9 cellular contexts compared by ENCODE assay signal in the genomic region with DNA sequence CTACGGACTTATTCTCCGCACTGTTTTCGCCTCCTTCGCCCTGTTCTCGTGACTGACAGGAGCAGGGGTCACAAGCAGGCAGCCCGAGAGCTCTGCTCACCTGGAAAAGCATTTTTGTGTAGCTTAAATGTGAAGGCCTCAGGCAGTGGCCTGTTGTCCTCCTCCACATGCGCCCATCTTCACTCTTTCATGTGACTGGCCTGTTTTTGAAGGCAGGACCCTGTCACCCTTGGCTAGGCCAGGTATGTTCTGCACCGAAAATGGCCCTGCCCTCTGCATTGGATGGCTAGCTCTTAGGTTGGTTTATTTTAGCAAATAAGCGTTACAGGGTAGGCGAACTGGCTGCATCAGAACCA. TPM values are rescaled to one million over a fixed set of nuclear protein-coding genes. Genes with fewer than 3 reads are reported as not detected.
DNase-seq lines count a peak whose midpoint lies in the region; ATAC-seq, FAIRE-seq and TF ChIP-seq lines count a peak whose summit lies in the region.
"Had no signal": no experiment of that assay in that cellular context is flagged by ENCODE, and none has a peak within 500 bp of the region (broad histone marks: within the 10 kb centered on the region; RNA-seq: fewer than 3 reads in every experiment).

No MANE protein-coding gene starts in this region.

- peaks cover 6% of the 10 kb centered on the region for H3K9me3 Mint-ChIP-seq in nephron

- no peak for ATAC-seq in HG03565 (IDR thresholded peaks at IDR 0.05; ENCODE audit: unreplicated experiment)
- ATAC-seq in GM18867 (IDR thresholded peaks at IDR 0.05; ENCODE audit: unreplicated experiment), result no peak
- no peak for ATAC-seq in HG02678 (IDR thresholded peaks at IDR 0.05; ENCODE audit: unreplicated experiment)

- no peaks in the 10 kb centered on the region for H3K79me1 ChIP-seq in H1 (ENCODE audit: low read depth, low read length)

- peaks cover 3% of the 10 kb centered on the region for H3K36me3 Mint-ChIP-seq in nephron (ENCODE audit: low read depth)

- peaks cover 5% of the 10 kb centered on the region for H3K23me2 ChIP-seq in H1 (ENCODE audit: low read depth, low read length)

- H3K4me1 ChIP-seq in Loucy (ENCODE audit: insufficient read depth, low read length, poor library complexity, severe bottlenecking) (peaks cover 21% of the 10 kb centered on the region), H1 (replicated peaks in 1 of 4; ENCODE audit: control insufficient read depth in 3 of 4, insufficient read depth in 4 of 4, low read length in 3 of 4) (peaks cover 0 to 6% (median 5%) of the 10 kb centered on the region in 4 experiments; a peak in 3 of 7 replicates)

- H4K5ac ChIP-seq in H1 (ENCODE audit: insufficient read length, low read depth, low read length), result peak overlapping the region; percentile 38

- peak overlapping the region; percentile 62 for H3K18ac ChIP-seq in H1 (ENCODE audit: extremely low read depth, low read length)

- H3K4me3 Mint-ChIP-seq in nephron, result peak overlapping the region; percentile 90 to 97 (median 96)

- H3K9me3 ChIP-seq in Loucy (ENCODE audit: insufficient read depth, low read depth, low read length), result no peaks in the 10 kb centered on the region
- no peaks in the 10 kb centered on the region for H3K9me3 ChIP-seq in H1 (ENCODE audit: insufficient read depth in 2 of 2, low read depth in 1 of 2, low read length in 1 of 2)

- POLR2A ChIA-PET in BJ (lab: Charles Lee) (no interaction called here), H1 (lab: Charles Lee; ENCODE audit: partially characterized antibody) (interaction anchor here (0.9 to 2.7 kb wide), 5 partner anchors 12 to 40 kb away, joined by 3 to 7 read pairs (median 3); no protein-coding TSS in a partner anchor)

- no peak overlapping the region for H2BK20ac ChIP-seq in H1 (ENCODE audit: low read length)

- TF ChIP-seq POLR2A in H1 (IDR thresholded peaks at IDR 0.05; ENCODE audit: control extremely low read depth in 1 of 2, low read depth in 2 of 2, low read length in 2 of 2), result no peak

- H2BK5ac ChIP-seq in H1 (ENCODE audit: low read depth, low read length), result no peak overlapping the region

- 0 out of 2 replicates have a peak overlapping the region, but pooled peaks have one; percentile 9 for H2BK15ac ChIP-seq in H1 (ENCODE audit: low read length)

- 54% methylated on average over 10 of the region's 10 CpGs; no CpG with 5 or more reads in 1 of the 2 experiments for WGBS in H1 (ENCODE audit: extremely low coverage in 1 of 2, insufficient coverage in 1 of 2, insufficient read length in 1 of 2, insufficient replicate concordance in 2 of 2, low coverage in 1 of 2, low lambda C conversion rate in 2 of 2, missing lambda C conversion rate in 1 of 2), 2 experiments

- H3K27ac Mint-ChIP-seq in nephron, result peak overlapping the region; percentile 90 to 96 (median 91)

- peaks cover 9% of the 10 kb centered on the region for H3K27me3 Mint-ChIP-seq in nephron (ENCODE audit: low read depth)

- H3K36me3 ChIP-seq in BJ (ENCODE audit: control insufficient read depth, insufficient read depth, low read length) (no peaks in the 10 kb centered on the region), Loucy (ENCODE audit: insufficient read depth, low read length) (no peaks in the 10 kb centered on the region), H1 (ENCODE audit: control insufficient read depth in 2 of 4, insufficient read depth in 4 of 4, low read length in 3 of 4) (no peaks in the 10 kb centered on the region)

- peaks cover 14% of the 10 kb centered on the region for H3K4me1 Mint-ChIP-seq in nephron

- H2BK12ac ChIP-seq in H1 (ENCODE audit: low read depth, low read length), result 0 out of 2 replicates have a peak overlapping the region, but pooled peaks have one; percentile 4

- no peak overlapping the region for H3K23ac ChIP-seq in H1 (ENCODE audit: insufficient read length)

- H3K27me3 ChIP-seq in BJ (ENCODE audit: control insufficient read depth, insufficient read depth, low read length), result no peaks in the 10 kb centered on the region
- no peaks in the 10 kb centered on the region for H3K27me3 ChIP-seq in Loucy (ENCODE audit: insufficient read depth, low read length, poor library complexity, severe bottlenecking)
- no peaks in the 10 kb centered on the region for H3K27me3 ChIP-seq in H1 (replicated peaks in 1 of 4; ENCODE audit: control insufficient read depth in 3 of 4, extremely low read depth in 1 of 4, insufficient read depth in 3 of 4, low read length in 3 of 4)

- H3K79me2 ChIP-seq in Loucy (ENCODE audit: insufficient read depth, low read length), result no peaks in the 10 kb centered on the region
- no peaks in the 10 kb centered on the region for H3K79me2 ChIP-seq in H1 (ENCODE audit: control insufficient read depth in 1 of 2, insufficient read depth in 2 of 2, low read length in 2 of 2)

- H2AFZ ChIP-seq in Loucy (ENCODE audit: low read length) (peak overlapping the region; percentile 94), H1 (ENCODE audit: low read length) (peak overlapping the region; percentile 78)

- H3K27ac ChIP-seq in H1 (ENCODE audit: low read depth, low read length), result no peak overlapping the region

- no peaks in the 10 kb centered on the region for H3F3A ChIP-seq in Loucy (ENCODE audit: low read depth)

- no peak for TF ChIP-seq RAD21 in H1 (IDR thresholded peaks at IDR 0.05 in 1 of 2, conservative IDR thresholded peaks at IDR 0.05 in 1 of 2; ENCODE audit: low read depth in 2 of 2, low read length in 2 of 2)

- no peak overlapping the region for H2BK120ac ChIP-seq in H1 (replicated peaks; ENCODE audit: low read depth, low read length)

- H3K14ac ChIP-seq in H1 (ENCODE audit: insufficient read length), result no peak overlapping the region

- DNase-seq in BJ (ENCODE audit: low read depth), result no peak
- no peak for DNase-seq in H1 (ENCODE audit: low read depth in 1 of 2, low spot score in 2 of 2)
- no peak for DNase-seq in retina

- TF ChIP-seq EP300 in H1 (IDR thresholded peaks at IDR 0.05; ENCODE audit: borderline replicate concordance in 1 of 2, low read depth in 2 of 2, low read length in 2 of 2), result no peak

- H3K4me3 ChIP-seq in BJ (ENCODE audit: low read depth, low read length), result peak overlapping the region; percentile 92
- H3K4me3 ChIP-seq in Loucy (ENCODE audit: low read length, poor library complexity, severe bottlenecking), result peak overlapping the region; percentile 83
- peak overlapping the region; percentile 41 to 73 (median 62) for H3K4me3 ChIP-seq in H1 (ENCODE audit: extremely low read depth in 1 of 4, insufficient read depth in 2 of 4, low read depth in 3 of 4, low read length in 4 of 4)

- peak overlapping the region; percentile 88 for H3K4me2 ChIP-seq in Loucy (ENCODE audit: low read depth, low read length, poor library complexity, severe bottlenecking)
- peak overlapping the region; percentile 73 to 92 for H3K4me2 ChIP-seq in H1 (ENCODE audit: insufficient read depth in 1 of 2, low read depth in 2 of 2, low read length in 2 of 2)

- no peak overlapping the region for H4K91ac ChIP-seq in H1 (replicated peaks; ENCODE audit: insufficient read length, low read length)

- H3K4ac ChIP-seq in H1 (replicated peaks; ENCODE audit: insufficient read length, low read depth, low read length), result no peak overlapping the region

- no peak overlapping the region for H2AK5ac ChIP-seq in H1 (ENCODE audit: low read depth, low read length)

- H3K9ac ChIP-seq in Loucy (ENCODE audit: low read depth, low read length, poor library complexity, severe bottlenecking), result peak overlapping the region; percentile 80
- H3K9ac ChIP-seq in H1 (replicated peaks in 1 of 4; ENCODE audit: extremely low read depth in 1 of 4, low read depth in 3 of 4, low read length in 3 of 4), result peak overlapping the region in 3 of 4 experiments; percentile 47 to 74 (median 52); a peak in 5 of 7 replicates

- FAIRE-seq in H1 (lab: Jason Lieb, UNC), result no peak
- FAIRE-seq: islet of Langerhans had no signal

- H4K20me1 ChIP-seq in Loucy (ENCODE audit: insufficient read depth, low read length, poor library complexity, severe bottlenecking) (peaks cover 3% of the 10 kb centered on the region), H1 (replicated peaks in 1 of 2; ENCODE audit: control insufficient read depth in 1 of 2, insufficient read depth in 2 of 2, low read length in 2 of 2) (peaks cover 0 to 2% of the 10 kb centered on the region in 2 experiments)

- CTCF ChIA-PET in BJ (lab: Yijun Ruan, JAX) (no interaction called here), H1 (lab: Charles Lee; ENCODE audit: partially characterized antibody) (interaction anchor here (0.7 to 1.0 kb wide), 2 partner anchors 22 to 121 kb away, joined by 3 read pairs; a partner anchor contains a TSS)

- H3K9me2 ChIP-seq in Loucy (replicated peaks; ENCODE audit: low read depth, low read length), result no peaks in the 10 kb centered on the region

- 0 out of 2 replicates have a peak overlapping the region, but pooled peaks have one; percentile 72 for H4K8ac ChIP-seq in H1 (ENCODE audit: extremely low read depth, insufficient read depth, low read length)

- no peak overlapping the region for H3K56ac ChIP-seq in H1 (replicated peaks; ENCODE audit: insufficient read length, low read depth, low read length)

- TF ChIP-seq CTCF in BJ (IDR thresholded peaks at IDR 0.05; ENCODE audit: insufficient read depth, low read depth, low read length), result no peak
- TF ChIP-seq CTCF in Loucy (conservative IDR thresholded peaks at IDR 0.05; ENCODE audit: low read length), result no peak
- no peak for TF ChIP-seq CTCF in H1 (IDR thresholded peaks at IDR 0.05; ENCODE audit: control extremely low read depth in 1 of 3, insufficient read depth in 1 of 3, low read depth in 1 of 3, low read length in 3 of 3)
- TF ChIP-seq CTCF in nephron (IDR thresholded peaks at IDR 0.05; ENCODE audit: unreplicated experiment in 3 of 3), result no peak

TF ChIP-seq in H1, 55 proteins besides CTCF, POLR2A, EP300 and RAD21 (continues in another document):
- TF ChIP-seq, protein P1, sequence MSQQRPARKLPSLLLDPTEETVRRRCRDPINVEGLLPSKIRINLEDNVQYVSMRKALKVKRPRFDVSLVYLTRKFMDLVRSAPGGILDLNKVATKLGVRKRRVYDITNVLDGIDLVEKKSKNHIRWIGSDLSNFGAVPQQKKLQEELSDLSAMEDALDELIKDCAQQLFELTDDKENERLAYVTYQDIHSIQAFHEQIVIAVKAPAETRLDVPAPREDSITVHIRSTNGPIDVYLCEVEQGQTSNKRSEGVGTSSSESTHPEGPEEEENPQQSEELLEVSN (IDR thresholded peaks at IDR 0.05), result peak; percentile 85
- TF ChIP-seq ASH2L (IDR thresholded peaks at IDR 0.05; ENCODE audit: low read length), result no peak
- no peak for TF ChIP-seq POU5F1 (IDR thresholded peaks at IDR 0.05; ENCODE audit: low read depth, low read length)

RNA-seq across cellular contexts. Expression of a gene that starts 0.6 kb away (rescaled TPM):
- 6.8 and 17.2 TPM in 2 replicates for polyA plus RNA-seq in BJ (2011; rRNA removed)
- 15.4 and 19.1 TPM in 2 replicates for polyA minus RNA-seq in BJ (2011; rRNA and poly(A)+ RNA removed)
- 6.4 and 8.8 TPM in 2 replicates for total RNA-seq in H1 (2021; fragmentation: NEBNext Ultra II Directional; extraction: Animal tissue kit (Norgen Biotek cat#: 25700))
- polyA plus RNA-seq in H1 (2011; rRNA removed), result 0.91 and 2.2 TPM in 2 replicates
- polyA plus RNA-seq in H1 (2011; cell fraction: cytosol; rRNA removed), result 3.1 TPM
- polyA plus RNA-seq in H1 (2011; cell fraction: nucleus; rRNA removed), result 3.1 TPM
- polyA plus RNA-seq in H1 (2012, experiment 1 of 2), result 2.6 to 3.1 TPM (median 2.8 TPM) in 4 replicates
- polyA plus RNA-seq in H1 (2012, experiment 2 of 2), result 0.07 TPM
- polyA plus RNA-seq in H1 (2013, experiment 1 of 2), result 6.0 TPM
- polyA plus RNA-seq in H1 (2013, experiment 2 of 2), result 4.6 TPM
- polyA minus RNA-seq in H1 (2011; rRNA and poly(A)+ RNA removed), result 14.9 and 25.2 TPM in 2 replicates
- 7.8 TPM for polyA minus RNA-seq in H1 (2011; cell fraction: cytosol; rRNA and poly(A)+ RNA removed)
- polyA minus RNA-seq in H1 (2011; cell fraction: nucleus; rRNA and poly(A)+ RNA removed), result 29.9 TPM
